ENCODE assay signal across 8 cellular contexts in the genomic region with DNA sequence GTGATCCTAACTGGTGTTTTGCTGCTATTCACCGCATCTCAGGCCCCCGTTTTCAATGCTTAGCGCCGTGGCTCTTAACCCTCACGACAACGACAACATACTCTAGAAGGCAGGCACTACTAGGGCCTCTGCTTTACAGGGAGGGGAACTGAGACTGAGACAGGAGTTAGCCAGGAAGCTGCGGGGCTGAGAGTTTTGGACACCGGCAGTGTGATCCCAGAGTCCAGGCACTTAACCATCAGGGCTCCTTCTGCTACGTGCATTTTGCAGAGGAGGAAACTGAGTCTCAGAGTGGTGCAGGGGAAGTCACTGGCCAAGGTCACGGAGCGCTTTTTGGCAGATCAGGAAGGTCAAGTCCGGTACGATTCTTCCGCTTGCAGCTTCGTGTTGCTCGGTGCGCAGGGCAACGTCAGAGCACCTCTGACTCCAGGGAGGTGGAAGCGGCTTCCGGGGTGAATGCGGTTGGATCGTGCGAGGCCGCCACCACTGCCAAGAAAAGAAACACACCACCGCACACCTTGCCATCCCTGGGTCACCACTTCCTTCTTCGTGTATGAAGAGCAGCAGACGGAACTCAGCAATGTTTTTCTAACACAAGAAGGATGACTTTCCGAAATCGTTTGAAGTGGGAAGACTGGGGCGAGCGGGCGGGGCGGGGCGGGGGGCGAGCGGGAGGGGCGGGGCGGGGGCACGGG.
DNase-seq lines count a peak whose midpoint lies in the region; TF ChIP-seq lines count a peak whose summit lies in the region.

No MANE protein-coding gene starts in this region.

- H3K4me1 ChIP-seq in breast epithelium (peaks cover 4 to 9% of the 10 kb centered on the region in 2 donors), mammary epithelial cell (ENCODE audit: insufficient read depth, low read length) (no peaks in the 10 kb centered on the region), mesenchymal stem cell (ENCODE audit: control insufficient read depth, insufficient read depth, low read depth, low read length) (peaks cover 2% of the 10 kb centered on the region)

- H3K4me3 ChIP-seq in breast epithelium: peak overlapping the region; percentile 9 to 34 (median 29)
- no peak overlapping the region for H3K4me3 ChIP-seq in mammary epithelial cell (replicated peaks in 1 of 3; ENCODE audit: insufficient read depth in 1 of 3, low read depth in 2 of 3, low read length in 3 of 3)
- H3K4me3 ChIP-seq in mesenchymal stem cell (ENCODE audit: insufficient read depth in 1 of 2, low read depth in 1 of 2, low read length in 2 of 2): peak overlapping the region in 1 of 2 experiments; percentile 44

- 68% methylated on average over 24 of the region's 39 CpGs for WGBS in mammary epithelial cell (ENCODE audit: low coverage, missing lambda C conversion rate)
- 61% methylated on average over 34 of the region's 39 CpGs for WGBS in mesenchymal stem cell

- H3K27ac ChIP-seq in breast epithelium: no peak overlapping the region
- no peak overlapping the region for H3K27ac ChIP-seq in mammary epithelial cell (ENCODE audit: insufficient read depth, low read depth, low read length)
- no peak overlapping the region for H3K27ac ChIP-seq in mesenchymal stem cell (ENCODE audit: low read length, poor library complexity, severe bottlenecking)

- H3K14ac ChIP-seq in mesenchymal stem cell (ENCODE audit: low read length in 2 of 2): no peak overlapping the region

- H3K4ac ChIP-seq in mesenchymal stem cell (ENCODE audit: low read depth in 1 of 2, low read length in 2 of 2): no peak overlapping the region

- no peak overlapping the region for H2AK5ac ChIP-seq in mesenchymal stem cell (ENCODE audit: low read length, severe bottlenecking)

- TF ChIP-seq POLR2A in breast epithelium (IDR thresholded peaks at IDR 0.05): no peak

- no peak overlapping the region for H3K9ac ChIP-seq in mammary epithelial cell (ENCODE audit: insufficient read depth, low read length)
- no peak overlapping the region for H3K9ac ChIP-seq in mesenchymal stem cell (ENCODE audit: low read length)

- no peak overlapping the region for H4K91ac ChIP-seq in mesenchymal stem cell (ENCODE audit: low read length)

- H3K36me3 ChIP-seq in breast epithelium: no peaks in the 10 kb centered on the region
- no peaks in the 10 kb centered on the region for H3K36me3 ChIP-seq in mammary epithelial cell (ENCODE audit: insufficient read depth, low read length)
- H3K36me3 ChIP-seq in mesenchymal stem cell (ENCODE audit: control insufficient read depth in 1 of 2, insufficient read depth in 2 of 2, low read depth in 1 of 2, low read length in 2 of 2): no peaks in the 10 kb centered on the region

- H3K27me3 ChIP-seq in breast epithelium: peaks cover 0 to 14% of the 10 kb centered on the region in 2 donors
- peaks cover 8% of the 10 kb centered on the region for H3K27me3 ChIP-seq in mammary epithelial cell (ENCODE audit: insufficient read depth, low read length)
- H3K27me3 ChIP-seq in mesenchymal stem cell (ENCODE audit: control insufficient read depth in 1 of 2, insufficient read depth in 1 of 2, low read length in 2 of 2): peaks cover 27 to 71% of the 10 kb centered on the region in 2 experiments

- H3K79me1 ChIP-seq in mesenchymal stem cell (replicated peaks; ENCODE audit: low read length, poor library complexity, severe bottlenecking): no peaks in the 10 kb centered on the region

- in situ Hi-C loops in mammary epithelial cell (cut with MboI; ENCODE audit: low sequenced_read_pairs in 2 of 2): no loop called here

- no peak overlapping the region for H3K18ac ChIP-seq in mesenchymal stem cell (ENCODE audit: low read depth in 1 of 2, low read length in 2 of 2)

- no peak overlapping the region for H2BK15ac ChIP-seq in mesenchymal stem cell (ENCODE audit: low read depth, poor library complexity, severe bottlenecking)

- H3K79me2 ChIP-seq in mammary epithelial cell (ENCODE audit: insufficient read depth, low read length): no peaks in the 10 kb centered on the region

- no TSS peak for BruUV-seq in mammary epithelial cell (replicated peaks; lab: Mats Ljungman, UMichigan)

- dilution Hi-C loops in mammary epithelial cell (cut with HindIII; ENCODE audit: low sequenced_read_pairs): loop anchor here (5.0 kb wide), 1 partner anchor 118 kb away; no protein-coding TSS in a partner anchor

- CTCF ChIA-PET in mammary epithelial cell (lab: Charles Lee; ENCODE audit: low non-redundant PET): no interaction called here

- H2BK12ac ChIP-seq in mesenchymal stem cell (ENCODE audit: low read length in 2 of 2): no peak overlapping the region

- H4K20me1 ChIP-seq in mammary epithelial cell (ENCODE audit: insufficient read depth, low read length): no peaks in the 10 kb centered on the region

- H3K9me3 ChIP-seq in breast epithelium (no peaks in the 10 kb centered on the region), mammary epithelial cell (replicated peaks; ENCODE audit: insufficient read depth, low read length) (no peaks in the 10 kb centered on the region), mesenchymal stem cell (ENCODE audit: control insufficient read depth, low read length) (no peaks in the 10 kb centered on the region)

- H3K4me2 ChIP-seq in mammary epithelial cell (ENCODE audit: insufficient read depth, low read depth, low read length) (no peak overlapping the region), mesenchymal stem cell (ENCODE audit: low read length, poor library complexity, severe bottlenecking) (no peak overlapping the region)

- DNase-seq in breast epithelium (ENCODE audit: low spot score in 2 of 2) (peak in 1 of 2 donors; percentile 45), mammary epithelial cell (no peak), NOMO-1 treated with DMSO at 0.1 percent for 48 hours (lab: John Stamatoyannopoulos, UW; ENCODE audit: unreplicated experiment) (peak; percentile 48), activated gamma-delta T cell (lab: John Stamatoyannopoulos, UW) (peak; percentile 64), mesenchymal stem cell (no peak), inferior parietal cortex (ENCODE audit: extremely low spot score) (no peak), NK-92 (lab: John Stamatoyannopoulos, UW; ENCODE audit: unreplicated experiment) (no peak)
- DNase-seq in stimulated activated naive CD4-positive, alpha-beta T cell treated with Interleukin-2 at 50 U/mL for 16 hours (lab: John Stamatoyannopoulos, UW): peak; percentile 68

- H2BK120ac ChIP-seq in mesenchymal stem cell (ENCODE audit: low read depth, low read length): no peak overlapping the region

- H3K23ac ChIP-seq in mesenchymal stem cell (ENCODE audit: low read length in 2 of 2): no peak overlapping the region

- H2BK5ac ChIP-seq in mesenchymal stem cell (ENCODE audit: low read depth, low read length, poor library complexity, severe bottlenecking): no peak overlapping the region

- H2AFZ ChIP-seq in mammary epithelial cell (ENCODE audit: low read depth, low read length) (no peak overlapping the region), mesenchymal stem cell (ENCODE audit: low read depth, low read length) (no peak overlapping the region)

- intact Hi-C loops in breast epithelium (cut with DNase I; ENCODE audit: low total_unique reads): loop anchor here (1.0 kb wide), 1 partner anchor 15 kb away; no protein-coding TSS in a partner anchor
- intact Hi-C loops in mammary epithelial cell (cut with micrococcal nuclease): no loop called here

- no peak for TF ChIP-seq CTCF in breast epithelium (IDR thresholded peaks at IDR 0.05)
- no peak for TF ChIP-seq CTCF in mammary epithelial cell (conservative IDR thresholded peaks at IDR 0.05 in 1 of 2, IDR thresholded peaks at IDR 0.05 in 1 of 2; ENCODE audit: extremely low read depth in 1 of 2, insufficient read depth in 1 of 2, low read depth in 1 of 2, low read length in 2 of 2)

- H4K8ac ChIP-seq in mesenchymal stem cell (ENCODE audit: low read length): peak overlapping the region; percentile 31

Comparison
In these comparisons a context has a peak if more than half of its experiments do, and no peak if none do; other contexts are left out.
1. H3K4me3 ChIP-seq: peak in breast epithelium (3 of 3); none in mammary epithelial cell (0 of 3).
2. DNase-seq: peak in NOMO-1 treated with DMSO at 0.1 percent for 48 hours (single experiment), activated gamma-delta T cell (single experiment) and stimulated activated naive CD4-positive, alpha-beta T cell treated with Interleukin-2 at 50 U/mL for 16 hours (single experiment); none in mammary epithelial cell (single experiment), mesenchymal stem cell (single experiment), inferior parietal cortex (single experiment) and NK-92 (single experiment).